ENCODE assay signal across 17 cellular contexts in the genomic region with DNA sequence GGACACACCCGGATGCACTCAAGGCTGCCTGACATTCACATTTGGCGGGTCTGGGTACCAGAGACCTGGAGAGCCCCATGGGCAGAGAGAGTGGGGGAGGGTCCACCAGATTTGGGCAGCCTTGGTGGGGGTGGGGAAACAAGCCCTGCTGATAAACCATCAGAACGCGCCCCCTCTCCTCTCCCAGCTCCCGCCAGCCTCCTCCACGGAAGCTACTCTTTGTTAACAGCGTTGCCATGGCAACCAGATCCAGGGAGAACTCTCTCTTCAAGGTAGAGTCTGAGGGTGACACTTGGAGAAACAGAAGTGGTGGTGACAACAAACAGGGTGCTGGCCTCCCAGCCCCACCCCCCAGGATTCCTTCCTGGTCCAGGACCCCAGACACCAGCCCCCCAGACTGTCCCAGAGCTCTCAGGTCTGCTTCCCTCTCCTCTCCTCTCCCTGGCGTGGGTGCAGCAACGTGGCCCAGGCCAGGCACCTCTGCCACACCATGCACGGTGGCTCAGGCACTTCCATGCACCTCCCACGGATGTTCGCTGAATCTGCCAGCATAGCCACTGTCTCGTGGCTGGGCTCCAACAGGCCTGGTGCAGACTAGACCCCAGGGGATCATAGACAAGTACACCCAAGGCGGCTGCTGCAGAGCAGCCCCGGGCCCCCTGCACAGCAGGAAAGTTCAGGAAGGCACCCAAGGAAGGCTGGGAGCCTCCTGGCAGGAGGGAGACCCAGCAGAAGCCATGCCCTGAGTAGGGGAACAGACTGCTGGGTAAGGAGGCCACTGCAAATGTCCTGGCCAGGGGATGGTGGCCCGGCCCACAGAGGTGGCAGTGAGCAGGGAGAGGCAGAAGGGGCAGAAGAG. TPM values are rescaled to one million over a fixed set of nuclear protein-coding genes. Genes with fewer than 3 reads are reported as not detected.
A peak's percentile ranks its signal among the peaks of the same experiment; 100 is the strongest.
DNase-seq lines count a peak whose midpoint lies in the region; ATAC-seq and FAIRE-seq lines count a peak whose summit lies in the region.
"Had no signal": no experiment of that assay in that cellular context is flagged by ENCODE, and none has a peak within 500 bp of the region (broad histone marks: within the 10 kb centered on the region; RNA-seq: fewer than 3 reads in every experiment).

No MANE protein-coding gene starts in this region.

- peak; percentile 91 for FAIRE-seq in urothelium cell line (lab: Jason Lieb, UNC)
- FAIRE-seq: endometrium, HTR-8/SVneo had no signal

- no peak for ATAC-seq in Right ventricle myocardium superior (ENCODE audit: poor library complexity)
- ATAC-seq: heart left ventricle; Panc1; stimulated activated effector memory CD8-positive, alpha-beta T cell treated with anti-CD3 and anti-CD28 coated beads, Interleukin-12 subunit alpha, Interleukin-12 subunit beta, amount 100 ng/mL, for 72 hours had no signal

- DNase-seq in Right ventricle myocardium superior (peak; percentile 36), cardiac septum (ENCODE audit: low spot score) (no peak), NCI-H2227 (lab: John Stamatoyannopoulos, UW; ENCODE audit: unreplicated experiment) (peak; percentile 89), head of caudate nucleus (peak; percentile 45 to 94 (median 76)), urothelium cell line (ENCODE audit: low spot score) (peak; percentile 21), NCI-H187 treated with DMSO at 0.1 percent for 48 hours (lab: John Stamatoyannopoulos, UW) (no peak), SKM-1 (lab: John Stamatoyannopoulos, UW; ENCODE audit: unreplicated experiment) (no peak)
- DNase-seq in effector CD8-positive, alpha-beta T cell (lab: John Stamatoyannopoulos, UW): no peak
- DNase-seq: activated CD8-positive, alpha-beta memory T cell treated with anti-CD3 and anti-CD28 coated beads, Interleukin-2, amount 50 U/mL, for 4 hours; heart left ventricle; NCI-H2029; occipital lobe; stimulated activated CD4-positive, alpha-beta T cell treated with anti-CD3 and anti-CD28 coated beads, Interleukin-1b, Interleukin-23, amount 100 ng/mL, for 48 hours had no signal

- intact Hi-C loops in Right ventricle myocardium superior (cut with DNase I): no loop called here
- intact Hi-C loops in cardiac septum (cut with DNase I): no loop called here
- intact Hi-C loops in head of caudate nucleus (cut with DNase I): no loop called here

RNA-seq across cellular contexts. Expression of gene RASGEF1A, which starts 4.6 kb away (rescaled TPM):
- total RNA-seq in Right ventricle myocardium superior (1.6 TPM), cardiac septum (1.0 TPM)

Comparison
In these comparisons a context has a peak if more than half of its experiments do, and no peak if none do; other contexts are left out.
1. DNase-seq: peak in Right ventricle myocardium superior (single experiment), NCI-H2227 (single experiment), head of caudate nucleus (42 of 42) and urothelium cell line (single experiment); none in cardiac septum (single experiment), NCI-H187 treated with DMSO at 0.1 percent for 48 hours (single experiment), effector CD8-positive, alpha-beta T cell (single experiment) and SKM-1 (single experiment).